8 cellular contexts compared by ENCODE assay signal in genomic region chr15:89665449-89666146, GRCh38. TPM values are rescaled to one million over a fixed set of nuclear protein-coding genes. Genes with fewer than 3 reads are reported as not detected.
A peak's percentile ranks its signal among the peaks of the same experiment; 100 is the strongest.
DNase-seq lines count a peak whose midpoint lies in the region; ATAC-seq and TF ChIP-seq lines count a peak whose summit lies in the region.

No MANE protein-coding gene starts in this region.

- H3K4me3 ChIP-seq in BLaER1 (peak overlapping the region; percentile 68), HFF-Myc (replicated peaks; ENCODE audit: low read depth, low read length) (peak overlapping the region; percentile 30), parathyroid adenoma (ENCODE audit: low read depth, low read length) (no peak overlapping the region)

- CTCF ChIA-PET in activated CD4-positive, alpha-beta memory T cell treated with anti-CD3 and anti-CD28 coated beads, Interleukin-2, amount 10 ng/mL, durations not matched to agents 7 days and 5 days (lab: Charles Lee) = no interaction called here

- DNase-seq in HFF-Myc (ENCODE audit: extremely low read depth, low read depth) (no peak), Right ventricle myocardium superior (peak; percentile 82), HPDE6-E6E7 (ENCODE audit: extremely low spot score) (no peak), SKM-1 treated with dmso at 0.1 percent for 144 hours (lab: John Stamatoyannopoulos, UW; ENCODE audit: unreplicated experiment) (no peak)
- peak; percentile 34 for DNase-seq in activated CD4-positive, alpha-beta memory T cell treated with anti-CD3 and anti-CD28 coated beads, Interleukin-2, amount 10 ng/mL, durations not matched to agents 7 days and 5 days

- peaks cover 7% of the 10 kb centered on the region; the same call in 1 of the 2 replicates for H4K20me1 ChIP-seq in BLaER1

- H2AFZ ChIP-seq in parathyroid adenoma = peak overlapping the region; percentile 90

- H3K27me3 ChIP-seq in BLaER1 (peaks cover 34% of the 10 kb centered on the region), parathyroid adenoma (ENCODE audit: control insufficient read depth, insufficient read depth, low read length) (no peaks in the 10 kb centered on the region)

- H3K4me1 ChIP-seq in BLaER1 (peaks cover 30% of the 10 kb centered on the region), parathyroid adenoma (peaks cover 4% of the 10 kb centered on the region)

- H3K27me3 Mint-ChIP-seq in activated CD4-positive, alpha-beta memory T cell treated with anti-CD3 and anti-CD28 coated beads, Interleukin-2, amount 10 ng/mL, durations not matched to agents 7 days and 5 days = peaks cover 32% of the 10 kb centered on the region

- peak overlapping the region; percentile 59; the same call in 1 of the 2 replicates for H3K9ac ChIP-seq in BLaER1
- H3K9ac ChIP-seq in parathyroid adenoma = no peak overlapping the region

- TF ChIP-seq CTCF in HFF-Myc (IDR thresholded peaks at IDR 0.05; ENCODE audit: low read depth, low read length, missing control alignments) (no peak), parathyroid adenoma (IDR thresholded peaks at IDR 0.05) (no peak)

- H3K9me3 ChIP-seq in BLaER1 = no peaks in the 10 kb centered on the region
- no peaks in the 10 kb centered on the region for H3K9me3 ChIP-seq in parathyroid adenoma (ENCODE audit: control insufficient read depth, low read length)

- H3K36me3 ChIP-seq in BLaER1 (no peaks in the 10 kb centered on the region), parathyroid adenoma (ENCODE audit: control insufficient read depth, insufficient read depth, low read length) (no peaks in the 10 kb centered on the region)

- no peaks in the 10 kb centered on the region for H3K36me3 Mint-ChIP-seq in activated CD4-positive, alpha-beta memory T cell treated with anti-CD3 and anti-CD28 coated beads, Interleukin-2, amount 10 ng/mL, durations not matched to agents 7 days and 5 days (ENCODE audit: low read depth)

- ATAC-seq in Right ventricle myocardium superior (ENCODE audit: poor library complexity) (peak; percentile 78), HG02840 (IDR thresholded peaks at IDR 0.05; ENCODE audit: low FRiP score, unreplicated experiment) (no peak)

- intact Hi-C loops in Right ventricle myocardium superior (cut with DNase I) = no loop called here

- H3K27ac ChIP-seq in BLaER1 (no peak overlapping the region), parathyroid adenoma (peak overlapping the region; percentile 70)

- H3K27ac Mint-ChIP-seq in activated CD4-positive, alpha-beta memory T cell treated with anti-CD3 and anti-CD28 coated beads, Interleukin-2, amount 10 ng/mL, durations not matched to agents 7 days and 5 days = no peak overlapping the region

- H3K4me3 Mint-ChIP-seq in activated CD4-positive, alpha-beta memory T cell treated with anti-CD3 and anti-CD28 coated beads, Interleukin-2, amount 10 ng/mL, durations not matched to agents 7 days and 5 days = peak overlapping the region; percentile 30

- no peaks in the 10 kb centered on the region for H3K79me2 ChIP-seq in parathyroid adenoma

- no peaks in the 10 kb centered on the region for H3K9me3 Mint-ChIP-seq in activated CD4-positive, alpha-beta memory T cell treated with anti-CD3 and anti-CD28 coated beads, Interleukin-2, amount 10 ng/mL, durations not matched to agents 7 days and 5 days

- peak overlapping the region; percentile 90 for H3K4me2 ChIP-seq in BLaER1
- no peak overlapping the region for H3K4me2 ChIP-seq in parathyroid adenoma (ENCODE audit: low read length)

- peaks cover 4% of the 10 kb centered on the region for H3K4me1 Mint-ChIP-seq in activated CD4-positive, alpha-beta memory T cell treated with anti-CD3 and anti-CD28 coated beads, Interleukin-2, amount 10 ng/mL, durations not matched to agents 7 days and 5 days

- POLR2A ChIA-PET in activated CD4-positive, alpha-beta memory T cell treated with anti-CD3 and anti-CD28 coated beads, Interleukin-2, amount 10 ng/mL, durations not matched to agents 7 days and 5 days (lab: Charles Lee) = no interaction called here

RNA-seq across cellular contexts. Expression of gene KIF7, which starts 10.3 kb away (rescaled TPM):
- under 1 TPM; 0.13 to 0.15 TPM for total RNA-seq in activated CD4-positive, alpha-beta memory T cell treated with anti-CD3 and anti-CD28 coated beads, Interleukin-2, amount 10 ng/mL, durations not matched to agents 7 days and 5 days
- 1.9 TPM for total RNA-seq in Right ventricle myocardium superior

RNA-seq across cellular contexts. Expression of gene PLIN1, which starts 13.6 kb away (rescaled TPM):
- under 1 TPM; 0.08 to 0.15 TPM for total RNA-seq in activated CD4-positive, alpha-beta memory T cell treated with anti-CD3 and anti-CD28 coated beads, Interleukin-2, amount 10 ng/mL, durations not matched to agents 7 days and 5 days
- 9.9 TPM for total RNA-seq in Right ventricle myocardium superior

RNA-seq across cellular contexts. Expression of gene PEX11A, which starts 25.0 kb away (rescaled TPM):
- 1 to 10 TPM; 2.4 to 2.8 TPM for total RNA-seq in activated CD4-positive, alpha-beta memory T cell treated with anti-CD3 and anti-CD28 coated beads, Interleukin-2, amount 10 ng/mL, durations not matched to agents 7 days and 5 days
- total RNA-seq in Right ventricle myocardium superior = 13.4 TPM

RNA-seq across cellular contexts. Expression of gene WDR93, which starts 25.0 kb away (rescaled TPM):
- total RNA-seq in activated CD4-positive, alpha-beta memory T cell treated with anti-CD3 and anti-CD28 coated beads, Interleukin-2, amount 10 ng/mL, durations not matched to agents 7 days and 5 days = not detected
- total RNA-seq in Right ventricle myocardium superior = 0.11 TPM

Comparison
In these comparisons a context has a peak if more than half of its experiments do, and no peak if none do; other contexts are left out.
1. DNase-seq: peak in activated CD4-positive, alpha-beta memory T cell treated with anti-CD3 and anti-CD28 coated beads, Interleukin-2, amount 10 ng/mL, durations not matched to agents 7 days and 5 days (single experiment) and Right ventricle myocardium superior (single experiment); none in HFF-Myc (single experiment), HPDE6-E6E7 (single experiment) and SKM-1 treated with dmso at 0.1 percent for 144 hours (single experiment).